In genomic region chr10:132396495-132397035, GRCh38 we compare ENCODE assay signal across 8 cellular contexts. TPM values are rescaled to one million over a fixed set of nuclear protein-coding genes. Genes with fewer than 3 reads are reported as not detected.
A peak's percentile ranks its signal among the peaks of the same experiment; 100 is the strongest.
DNase-seq lines count a peak whose midpoint lies in the region; ATAC-seq and TF ChIP-seq lines count a peak whose summit lies in the region.

No MANE protein-coding gene starts in this region.

- H3K4me3 Mint-ChIP-seq in activated B cell treated with CpG ODN at 0.5 μM for 24 hours: no peak overlapping the region
- H3K4me3 Mint-ChIP-seq in memory B cell: peak overlapping the region; percentile 60
- no peak overlapping the region for H3K4me3 Mint-ChIP-seq in stimulated activated naive CD8-positive, alpha-beta T cell treated with anti-CD3 and anti-CD28 coated beads, Interleukin-15, amount 100 ng/mL, for 72 hours

- CTCF ChIA-PET in activated B cell treated with CpG ODN at 0.5 μM for 24 hours (lab: Charles Lee): interaction anchor here (1.0 to 2.1 kb wide), 2 partner anchors 47 to 50 kb away, joined by 5 to 9 read pairs; no protein-coding TSS in a partner anchor

- peak; percentile 71 for ATAC-seq in activated B cell treated with CpG ODN at 0.5 μM for 24 hours (ENCODE audit: low read depth)
- peak; percentile 67 for ATAC-seq in memory B cell (ENCODE audit: low read depth)
- peak; percentile 73 for ATAC-seq in stimulated activated naive CD8-positive, alpha-beta T cell treated with anti-CD3 and anti-CD28 coated beads, Interleukin-15, amount 100 ng/mL, for 72 hours
- no peak for ATAC-seq in GM18858 (IDR thresholded peaks at IDR 0.05; ENCODE audit: unreplicated experiment)

- intact Hi-C loops in activated B cell treated with CpG ODN at 0.5 μM for 24 hours (cut with micrococcal nuclease): loop anchor here (1.0 to 5.0 kb wide), 7 partner anchors 25 to 414 kb away; partner anchors contain the start of genes BNIP3, INPP5A and LRRC27

- H3K36me3 Mint-ChIP-seq in activated B cell treated with CpG ODN at 0.5 μM for 24 hours (ENCODE audit: low read depth) (no peaks in the 10 kb centered on the region), memory B cell (peaks cover 7% of the 10 kb centered on the region)

- H3K27me3 Mint-ChIP-seq in activated B cell treated with CpG ODN at 0.5 μM for 24 hours: no peaks in the 10 kb centered on the region
- H3K27me3 Mint-ChIP-seq in memory B cell: no peaks in the 10 kb centered on the region
- H3K27me3 Mint-ChIP-seq in stimulated activated naive CD8-positive, alpha-beta T cell treated with anti-CD3 and anti-CD28 coated beads, Interleukin-15, amount 100 ng/mL, for 72 hours: no peaks in the 10 kb centered on the region

- TF ChIP-seq CTCF in activated B cell treated with CpG ODN at 0.5 μM for 24 hours (IDR thresholded peaks at IDR 0.05): no peak

- H3K9me3 Mint-ChIP-seq in activated B cell treated with CpG ODN at 0.5 μM for 24 hours: peaks cover 3% of the 10 kb centered on the region
- H3K9me3 Mint-ChIP-seq in memory B cell: peaks cover 7% of the 10 kb centered on the region
- peaks cover 9 to 12% of the 10 kb centered on the region in 2 donors for H3K9me3 Mint-ChIP-seq in stimulated activated naive CD8-positive, alpha-beta T cell treated with anti-CD3 and anti-CD28 coated beads, Interleukin-15, amount 100 ng/mL, for 72 hours

- DNase-seq in AG08395 (ENCODE audit: low spot score) (peak; percentile 74), GM19238 (ENCODE audit: insufficient read length, low spot score) (peak; percentile 82), HT-29 (ENCODE audit: low spot score) (peak; percentile 50), activated B cell treated with CpG ODN at 0.5 μM for 24 hours (peak; percentile 74), dedifferentiated amniotic fluid mesenchymal stem cell (ENCODE audit: extremely low spot score) (peak; percentile 19), memory B cell (ENCODE audit: low spot score in 2 of 2) (peak in 1 of 2 donors; percentile 76)
- DNase-seq in stimulated activated naive CD8-positive, alpha-beta T cell treated with anti-CD3 and anti-CD28 coated beads, Interleukin-15, amount 100 ng/mL, for 72 hours: peak; percentile 71

- H3K27ac Mint-ChIP-seq in activated B cell treated with CpG ODN at 0.5 μM for 24 hours (no peak overlapping the region), memory B cell (peak overlapping the region; percentile 79)
- no peak overlapping the region for H3K27ac Mint-ChIP-seq in stimulated activated naive CD8-positive, alpha-beta T cell treated with anti-CD3 and anti-CD28 coated beads, Interleukin-15, amount 100 ng/mL, for 72 hours

- POLR2A ChIA-PET in activated B cell treated with CpG ODN at 0.5 μM for 24 hours (lab: Charles Lee): interaction anchor here (0.7 to 3.5 kb wide), 6 partner anchors 24 to 142 kb away, joined by 3 to 41 read pairs (median 10); no protein-coding TSS in a partner anchor

- H3K4me1 Mint-ChIP-seq in activated B cell treated with CpG ODN at 0.5 μM for 24 hours (peaks cover 59% of the 10 kb centered on the region), memory B cell (peaks cover 56% of the 10 kb centered on the region)
- H3K4me1 Mint-ChIP-seq in stimulated activated naive CD8-positive, alpha-beta T cell treated with anti-CD3 and anti-CD28 coated beads, Interleukin-15, amount 100 ng/mL, for 72 hours: peaks cover 51% of the 10 kb centered on the region

RNA-seq across cellular contexts. Expression of gene PWWP2B, which starts 0.4 kb away (rescaled TPM):
- 73.4 and 79.9 TPM in 2 replicates for total RNA-seq in HT-29 (2014; rRNA removed; shearing (Covaris generic))
- 12.8 and 13.4 TPM in 2 replicates for total RNA-seq in activated B cell treated with CpG ODN at 0.5 μM for 24 hours
